8 cellular contexts compared by ENCODE assay signal in the genomic region with DNA sequence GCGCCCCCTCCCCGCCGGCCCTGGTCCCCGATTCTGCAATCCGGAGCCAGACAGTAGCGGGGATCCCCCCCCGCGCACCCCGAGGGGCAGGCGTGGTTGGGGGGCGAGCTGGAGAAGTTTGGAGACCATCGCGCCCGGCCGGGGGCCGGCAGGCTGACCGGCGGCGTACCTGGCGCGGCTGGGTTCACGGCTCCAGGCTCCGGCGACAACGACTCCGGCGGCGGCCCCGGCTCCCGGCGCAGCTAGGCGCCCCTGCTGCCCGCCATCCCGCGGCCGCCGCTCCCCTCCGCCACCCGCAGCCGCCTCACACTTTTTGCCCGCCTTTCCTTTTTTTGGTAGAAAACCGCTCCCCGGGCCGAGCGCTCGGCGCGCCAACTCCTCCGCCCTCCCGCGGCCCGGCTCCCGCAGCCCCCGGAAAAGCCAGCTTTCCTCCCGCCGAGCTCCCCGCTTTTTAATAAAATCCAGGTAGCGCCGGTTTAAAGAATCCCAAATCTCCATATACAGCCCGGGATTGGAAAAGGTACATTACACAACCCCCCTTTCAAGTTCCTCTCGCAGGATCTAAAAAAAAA. TPM values are rescaled to one million over a fixed set of nuclear protein-coding genes. Genes with fewer than 3 reads are reported as not detected.
DNase-seq lines count a peak whose midpoint lies in the region; ATAC-seq and TF ChIP-seq lines count a peak whose summit lies in the region.

A gene with protein sequence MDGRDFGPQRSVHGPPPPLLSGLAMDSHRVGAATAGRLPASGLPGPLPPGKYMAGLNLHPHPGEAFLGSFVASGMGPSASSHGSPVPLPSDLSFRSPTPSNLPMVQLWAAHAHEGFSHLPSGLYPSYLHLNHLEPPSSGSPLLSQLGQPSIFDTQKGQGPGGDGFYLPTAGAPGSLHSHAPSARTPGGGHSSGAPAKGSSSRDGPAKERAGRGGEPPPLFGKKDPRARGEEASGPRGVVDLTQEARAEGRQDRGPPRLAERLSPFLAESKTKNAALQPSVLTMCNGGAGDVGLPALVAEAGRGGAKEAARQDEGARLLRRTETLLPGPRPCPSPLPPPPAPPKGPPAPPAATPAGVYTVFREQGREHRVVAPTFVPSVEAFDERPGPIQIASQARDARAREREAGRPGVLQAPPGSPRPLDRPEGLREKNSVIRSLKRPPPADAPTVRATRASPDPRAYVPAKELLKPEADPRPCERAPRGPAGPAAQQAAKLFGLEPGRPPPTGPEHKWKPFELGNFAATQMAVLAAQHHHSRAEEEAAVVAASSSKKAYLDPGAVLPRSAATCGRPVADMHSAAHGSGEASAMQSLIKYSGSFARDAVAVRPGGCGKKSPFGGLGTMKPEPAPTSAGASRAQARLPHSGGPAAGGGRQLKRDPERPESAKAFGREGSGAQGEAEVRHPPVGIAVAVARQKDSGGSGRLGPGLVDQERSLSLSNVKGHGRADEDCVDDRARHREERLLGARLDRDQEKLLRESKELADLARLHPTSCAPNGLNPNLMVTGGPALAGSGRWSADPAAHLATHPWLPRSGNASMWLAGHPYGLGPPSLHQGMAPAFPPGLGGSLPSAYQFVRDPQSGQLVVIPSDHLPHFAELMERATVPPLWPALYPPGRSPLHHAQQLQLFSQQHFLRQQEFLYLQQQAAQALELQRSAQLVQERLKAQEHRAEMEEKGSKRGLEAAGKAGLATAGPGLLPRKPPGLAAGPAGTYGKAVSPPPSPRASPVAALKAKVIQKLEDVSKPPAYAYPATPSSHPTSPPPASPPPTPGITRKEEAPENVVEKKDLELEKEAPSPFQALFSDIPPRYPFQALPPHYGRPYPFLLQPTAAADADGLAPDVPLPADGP (N-terminal part only) (minus strand): TSS at position 563 of the 572 bp plus-strand sequence. CDS start 2,588 bp downstream, outside the sequence.

- H3K4me2 ChIP-seq in trophoblast cell (ENCODE audit: low read length), result peak within 1 kb of the TSS; percentile 95

- peak within 1 kb of the TSS; percentile 83 to 94 for H3K4me3 Mint-ChIP-seq in activated T-cell treated with anti-CD3 and anti-CD28 coated beads, Interleukin-2, amount 50 U/mL, for 72 hours

- H3K9ac ChIP-seq in HUES48 (ENCODE audit: low read depth, low read length), result peak within 1 kb of the TSS; percentile 53; the same call in 1 of the 2 replicates
- H3K9ac ChIP-seq in trophoblast cell (ENCODE audit: low read length), result peak within 1 kb of the TSS; percentile 99

- H2BK120ac ChIP-seq in trophoblast cell (ENCODE audit: insufficient read depth, low read length, poor library complexity), result peak within 1 kb of the TSS; percentile 99

- intact Hi-C loops in head of caudate nucleus (cut with DNase I), result no loop called here

- peak within 1 kb of the TSS; percentile 79 for H3K27ac Mint-ChIP-seq in activated T-cell treated with anti-CD3 and anti-CD28 coated beads, Interleukin-2, amount 50 U/mL, for 72 hours

- H3K27ac ChIP-seq in HUES48 (ENCODE audit: low read depth, low read length) (peak within 1 kb of the TSS; percentile 98), trophoblast cell (ENCODE audit: low read depth, low read length) (peak within 1 kb of the TSS; percentile 99)

- peaks cover 44% of the 10 kb centered on the region for H3K27me3 Mint-ChIP-seq in activated T-cell treated with anti-CD3 and anti-CD28 coated beads, Interleukin-2, amount 50 U/mL, for 72 hours (ENCODE audit: low read depth)

- H3K79me2 ChIP-seq in trophoblast cell (ENCODE audit: control insufficient read depth, insufficient read depth, low read length, poor library complexity), result peaks cover 78% of the 10 kb centered on the region

- no peak for TF ChIP-seq CTCF in AG09309 (IDR thresholded peaks at IDR 0.05; ENCODE audit: control insufficient read depth, insufficient read depth, low read depth, low read length, missing control alignments)

- peak within 1 kb of the TSS; percentile 98 for H3K14ac ChIP-seq in trophoblast cell (ENCODE audit: low read length)

- peak within 1 kb of the TSS; percentile 92 for H3K18ac ChIP-seq in trophoblast cell (ENCODE audit: low read length)

- DNase-seq in AG09309 (ENCODE audit: low read depth) (no peak), head of caudate nucleus (peak in 36 of 42 donors; percentile 27 to 83 (median 68)), trophoblast cell (no peak), GM19240 (ENCODE audit: insufficient read length, low spot score) (no peak), NCI-H524 (lab: John Stamatoyannopoulos, UW) (no peak)
- DNase-seq in activated T-cell treated with anti-CD3 and anti-CD28 coated beads, Interleukin-2, amount 50 U/mL, for 72 hours, result peak; percentile 40 to 42
- no peak for DNase-seq in stimulated activated CD4-positive, alpha-beta T cell treated with anti-CD3 and anti-CD28 coated beads, Interleukin-2, amount 100 ng/mL, for 48 hours

- peak within 1 kb of the TSS; percentile 88 for H4K8ac ChIP-seq in trophoblast cell (ENCODE audit: low read depth, low read length)

- ATAC-seq in activated T-cell treated with anti-CD3 and anti-CD28 coated beads, Interleukin-2, amount 50 U/mL, for 72 hours (replicated peaks in 1 of 2), result peak in 1 of 2 donors; percentile 12

- peak within 1 kb of the TSS; percentile 82 for H2AK5ac ChIP-seq in trophoblast cell (ENCODE audit: low read length)

- H3K36me3 ChIP-seq in HUES48 (ENCODE audit: control insufficient read depth, insufficient read depth, low read length) (no peaks in the 10 kb centered on the region), trophoblast cell (ENCODE audit: control insufficient read depth in 1 of 2, insufficient read depth in 2 of 2, low read length in 2 of 2) (peaks cover 0 to 5% of the 10 kb centered on the region in 2 experiments)

- peak within 1 kb of the TSS; percentile 42 for H2BK12ac ChIP-seq in trophoblast cell (ENCODE audit: low read length)

- H3K4ac ChIP-seq in trophoblast cell (ENCODE audit: low read depth, low read length), result peak within 1 kb of the TSS; percentile 100

- H3K4me1 ChIP-seq in HUES48 (ENCODE audit: control insufficient read depth, insufficient read depth, low read length) (peaks cover 36% of the 10 kb centered on the region), trophoblast cell (ENCODE audit: control insufficient read depth in 1 of 2, insufficient read depth in 2 of 2, low read length in 2 of 2) (peaks cover 9 to 13% of the 10 kb centered on the region in 2 experiments)

- H3K79me1 ChIP-seq in trophoblast cell (ENCODE audit: low read length), result peaks cover 89% of the 10 kb centered on the region

- H3K36me3 Mint-ChIP-seq in activated T-cell treated with anti-CD3 and anti-CD28 coated beads, Interleukin-2, amount 50 U/mL, for 72 hours (ENCODE audit: insufficient read depth in 2 of 2), result no peaks in the 10 kb centered on the region

- no peak within 1 kb of the TSS for H3K23ac ChIP-seq in trophoblast cell (ENCODE audit: low read length)

- WGBS in trophoblast cell (ENCODE audit: extremely low coverage, insufficient coverage, insufficient read length), result no CpG with 5 or more reads among the region's 61 CpGs

- H4K91ac ChIP-seq in trophoblast cell (ENCODE audit: low read depth, low read length), result peak within 1 kb of the TSS; percentile 98

- no peaks in the 10 kb centered on the region for H3K9me3 ChIP-seq in HUES48 (ENCODE audit: control insufficient read depth, insufficient read depth, low read length)
- H3K9me3 ChIP-seq in trophoblast cell (ENCODE audit: insufficient read depth, low read depth, low read length), result peaks cover 2% of the 10 kb centered on the region

- H2AFZ ChIP-seq in trophoblast cell (ENCODE audit: insufficient read depth, low read length, poor library complexity), result peak within 1 kb of the TSS; percentile 53

- H3K27me3 ChIP-seq in HUES48 (ENCODE audit: control insufficient read depth, insufficient read depth, low read length), result peaks cover 75% of the 10 kb centered on the region
- H3K27me3 ChIP-seq in trophoblast cell (ENCODE audit: insufficient read depth, low read length), result no peaks in the 10 kb centered on the region

- peak within 1 kb of the TSS; percentile 60 for H4K12ac ChIP-seq in trophoblast cell (ENCODE audit: low read depth, low read length)

- H3K4me1 Mint-ChIP-seq in activated T-cell treated with anti-CD3 and anti-CD28 coated beads, Interleukin-2, amount 50 U/mL, for 72 hours (ENCODE audit: low read depth), result peaks cover 41% of the 10 kb centered on the region

- no peaks in the 10 kb centered on the region for H3K9me3 Mint-ChIP-seq in activated T-cell treated with anti-CD3 and anti-CD28 coated beads, Interleukin-2, amount 50 U/mL, for 72 hours

- peak within 1 kb of the TSS; percentile 78 for H3K4me3 ChIP-seq in AG09309 (ENCODE audit: control insufficient read depth, low read depth, low read length)
- peak within 1 kb of the TSS; percentile 78 for H3K4me3 ChIP-seq in HUES48 (ENCODE audit: low read depth, low read length)
- H3K4me3 ChIP-seq in trophoblast cell (ENCODE audit: low read depth, low read length), result peak within 1 kb of the TSS; percentile 83

- peak within 1 kb of the TSS; percentile 98 for H2BK5ac ChIP-seq in trophoblast cell (ENCODE audit: low read depth, low read length, poor library complexity)

RNA-seq across cellular contexts. Expression of the gene that starts here (rescaled TPM):
- total RNA-seq in activated T-cell treated with anti-CD3 and anti-CD28 coated beads, Interleukin-2, amount 50 U/mL, for 72 hours, result 10 to 100 TPM; 67.6 to 69.0 TPM
- polyA plus RNA-seq in trophoblast cell (2013), result 39.0 and 39.9 TPM in 2 replicates

Comparison
In these comparisons a context has a peak if more than half of its experiments do, and no peak if none do; other contexts are left out.
1. DNase-seq: peak in activated T-cell treated with anti-CD3 and anti-CD28 coated beads, Interleukin-2, amount 50 U/mL, for 72 hours (2 of 2) and head of caudate nucleus (36 of 42); none in AG09309 (single experiment), trophoblast cell (0 of 2), stimulated activated CD4-positive, alpha-beta T cell treated with anti-CD3 and anti-CD28 coated beads, Interleukin-2, amount 100 ng/mL, for 48 hours (0 of 2), GM19240 (single experiment) and NCI-H524 (0 of 2).
2. Peak in every context shown above with its lines, with median percentiles within 50 percentile points of each other: H3K4me3 ChIP-seq.